ENCODE assay signal across 1 cellular context in genomic region chr21:42367379-42368165, GRCh38.
TF ChIP-seq lines count a peak whose summit lies in the region.

No MANE protein-coding gene starts in this region.

TF ChIP-seq in A549, 52 proteins besides CTCF, POLR2A, EP300 and RAD21 (continued from another document):
- TF ChIP-seq ATOH8 (CRISPR knock-in tag; IDR thresholded peaks at IDR 0.05; ENCODE audit: low read depth) (no peak), POLR2AphosphoS2 (conservative IDR thresholded peaks at IDR 0.05; ENCODE audit: low read length) (no peak), EHF (CRISPR knock-in tag; IDR thresholded peaks at IDR 0.05) (no peak), E2F6 (IDR thresholded peaks at IDR 0.05; ENCODE audit: borderline replicate concordance, low read depth) (no peak), SMC3 (IDR thresholded peaks at IDR 0.05) (no peak), HEYL (CRISPR knock-in tag; IDR thresholded peaks at IDR 0.05) (no peak), TFCP2L1 (CRISPR knock-in tag; IDR thresholded peaks at IDR 0.05) (no peak), EHMT2 (IDR thresholded peaks at IDR 0.05; ENCODE audit: low read depth) (no peak)
